In the genomic region with DNA sequence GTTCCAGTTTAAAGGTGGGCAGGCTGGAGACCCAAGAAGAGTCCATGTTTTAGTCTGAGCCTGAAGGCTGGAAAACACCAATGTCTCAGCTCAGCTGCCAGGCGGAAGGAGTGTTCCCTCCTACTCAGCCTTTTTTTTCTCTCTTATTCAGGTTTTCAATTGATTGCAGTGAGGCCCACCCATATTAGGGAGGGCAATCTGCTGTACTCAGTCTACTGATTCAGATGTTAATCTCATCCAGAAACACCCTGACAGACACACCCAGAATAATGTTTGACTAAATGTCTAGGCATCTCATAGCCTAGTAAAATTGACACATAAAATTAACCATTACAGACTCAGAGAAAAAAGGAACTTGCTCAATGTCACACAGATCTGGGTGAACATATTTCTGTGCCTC, we compare ENCODE assay signal across 27 cellular contexts.
A peak's percentile ranks its signal among the peaks of the same experiment; 100 is the strongest.
DNase-seq lines count a peak whose midpoint lies in the region; ATAC-seq and TF ChIP-seq lines count a peak whose summit lies in the region.
"Had no signal": no experiment of that assay in that cellular context is flagged by ENCODE, and none has a peak within 500 bp of the region (broad histone marks: within the 10 kb centered on the region; RNA-seq: fewer than 3 reads in every experiment).

No MANE protein-coding gene starts in this region.

- no peak overlapping the region for H3K4me3 ChIP-seq in epithelial cell of esophagus (ENCODE audit: low read length)
- H3K4me3 ChIP-seq in mucosa of descending colon, result no peak overlapping the region
- H3K4me3 ChIP-seq: adrenal gland, GM12878, MG63, PC-9, prostate gland had no signal

- DNase-seq in A172 (ENCODE audit: low spot score) (peak; percentile 22), OCI-M1 (lab: John Stamatoyannopoulos, UW) (peak; percentile 17), epithelial cell of esophagus (ENCODE audit: low read depth) (peak; percentile 35), mucosa of descending colon (peak in 1 of 3 donors; percentile 7), G401 (ENCODE audit: low spot score) (no peak), NCI-H1092 treated with DMSO at 0.1 percent for 48 hours (lab: John Stamatoyannopoulos, UW) (no peak), NCI-H1930 (lab: John Stamatoyannopoulos, UW) (no peak), UCSD-AML1 (lab: John Stamatoyannopoulos, UW; ENCODE audit: unreplicated experiment) (no peak)
- DNase-seq: 8988T; activated CD8-positive, alpha-beta memory T cell treated with anti-CD3 and anti-CD28 coated beads, Interleukin-2, amount 50 U/mL, for 48 hours; activated CD8-positive, alpha-beta T cell treated with anti-CD3 and anti-CD28 coated beads for 36 hours; activated naive CD4-positive, alpha-beta T cell treated with anti-CD3 and anti-CD28 coated beads, Interleukin-2, amount 10 ng/mL, durations not matched to agents 7 days and 5 days; adrenal gland; CD4-positive, CD25-positive, alpha-beta regulatory T cell; KG1; left ventricle myocardium superior; MG63; naive B cell; NCI-H1105 treated with DMSO at 0.1 percent for 48 hours; NCI-H2029; NCI-H524 treated with DMSO at 0.1 percent for 48 hours; PC-9; SHP77 treated with DMSO at 0.1 percent for 48 hours; T-helper 2 cell had no signal

- in situ Hi-C loops in G401 (cut with HindIII; ENCODE audit: low sequenced_read_pairs), result no loop called here

- intact Hi-C loops in mucosa of descending colon (cut with DNase I, micrococcal nuclease), result no loop called here

- no peaks in the 10 kb centered on the region for H3K36me3 ChIP-seq in mucosa of descending colon (ENCODE audit: low read depth)
- H3K36me3 ChIP-seq: adrenal gland, MG63, prostate gland had no signal

- peak; percentile 75 for ATAC-seq in mucosa of descending colon
- ATAC-seq: activated CD8-positive, alpha-beta T cell treated with anti-CD3 and anti-CD28 coated beads for 36 hours; GM12878; left ventricle myocardium superior; stimulated activated memory B cell treated with anti-CD40 and anti-IgM and Interleukin-4, amounts not matched to agents 10 μg/mL and 1 μg/mL and 100 μg/mL, for 72 hours had no signal

- TF ChIP-seq CTCF in epithelial cell of esophagus (IDR thresholded peaks at IDR 0.05; ENCODE audit: insufficient read depth, low read depth, low read length, missing control alignments) (no peak), mucosa of descending colon (IDR thresholded peaks at IDR 0.05) (no peak)

- no peaks in the 10 kb centered on the region for H3K9me3 ChIP-seq in mucosa of descending colon
- H3K9me3 ChIP-seq: adrenal gland, MG63, prostate gland had no signal

- H3K4me1 ChIP-seq in mucosa of descending colon (ENCODE audit: low read depth), result no peaks in the 10 kb centered on the region
- H3K4me1 ChIP-seq: adrenal gland, prostate gland had no signal

Comparison
In these comparisons a context has a peak if more than half of its experiments do, and no peak if none do; other contexts are left out.
1. DNase-seq: peak in A172 (single experiment), OCI-M1 (single experiment) and epithelial cell of esophagus (single experiment); none in G401 (single experiment), NCI-H1092 treated with DMSO at 0.1 percent for 48 hours (single experiment), NCI-H1930 (0 of 2) and UCSD-AML1 (single experiment).